ENCODE assay signal across 8 cellular contexts in genomic region chr10:58334817-58335305, GRCh38. TPM values are rescaled to one million over a fixed set of nuclear protein-coding genes. Genes with fewer than 3 reads are reported as not detected.
A peak's percentile ranks its signal among the peaks of the same experiment; 100 is the strongest.
DNase-seq lines count a peak whose midpoint lies in the region; ATAC-seq and TF ChIP-seq lines count a peak whose summit lies in the region.

TSS of gene UBE2D1 (plus strand) at chr10:58335006. CDS start at chr10:58335202, 196 bp downstream.

- CTCF ChIA-PET in HEK293T (lab: Yijun Ruan, JAX): no interaction called here
- CTCF ChIA-PET in T-cell (lab: Charles Lee): interaction anchor here (1.0 to 1.1 kb wide), 3 partner anchors 50 to 61 kb away, joined by 3 to 7 read pairs (median 3); no protein-coding TSS in a partner anchor

- peak; percentile 97 to 99 (median 97) for ATAC-seq in T-cell (replicated peaks in 1 of 4)
- peak; percentile 96 to 98 (median 97) for ATAC-seq in heart right ventricle
- ATAC-seq in upper lobe of right lung: peak; percentile 99

- H3K36me3 ChIP-seq in adrenal gland (replicated peaks in 1 of 2) (no peaks in the 10 kb centered on the region), heart right ventricle (no peaks in the 10 kb centered on the region), upper lobe of right lung (no peaks in the 10 kb centered on the region)

- H3K27ac ChIP-seq in adrenal gland (peak within 1 kb of the TSS; percentile 40 to 94 (median 89)), heart right ventricle (peak within 1 kb of the TSS; percentile 86 to 96 (median 94)), upper lobe of right lung (peak within 1 kb of the TSS; percentile 80)

- H3K4me1 ChIP-seq in adrenal gland (replicated peaks in 1 of 2) (peaks cover 6 to 19% of the 10 kb centered on the region in 2 donors), heart right ventricle (peaks cover 0 to 50% (median 20%) of the 10 kb centered on the region in 9 donors), upper lobe of right lung (peaks cover 12% of the 10 kb centered on the region)

- no peaks in the 10 kb centered on the region for H3K9me3 ChIP-seq in adrenal gland (replicated peaks in 1 of 3)
- no peaks in the 10 kb centered on the region for H3K9me3 ChIP-seq in heart right ventricle
- H3K9me3 ChIP-seq in upper lobe of right lung: no peaks in the 10 kb centered on the region

- H3K4me3 ChIP-seq in GM12864 (ENCODE audit: low read depth, low read length) (peak within 1 kb of the TSS; percentile 83), adrenal gland (peak within 1 kb of the TSS; percentile 72 to 99 (median 93)), heart right ventricle (peak within 1 kb of the TSS; percentile 80 to 98 (median 91)), upper lobe of right lung (peak within 1 kb of the TSS; percentile 92)

- no peaks in the 10 kb centered on the region for H3K27me3 ChIP-seq in adrenal gland
- H3K27me3 ChIP-seq in heart right ventricle: no peaks in the 10 kb centered on the region
- H3K27me3 ChIP-seq in upper lobe of right lung: no peaks in the 10 kb centered on the region

- intact Hi-C loops in adrenal gland (cut with DNase I) (loop anchor here (5.0 to 10.0 kb wide), 2 partner anchors 50 to 52 kb away; partner anchors contain the start of gene TFAM (in 2 of the 2)), heart right ventricle (cut with DNase I) (loop anchor here (1.0 to 10.0 kb wide), 5 partner anchors 49 to 68 kb away; partner anchors contain the start of genes TFAM (in 9 of the 10) and IPMK (in 2 of the 10)), posterior vena cava (cut with DNase I) (no loop called here), upper lobe of right lung (cut with DNase I) (no loop called here)

- no peaks in the 10 kb centered on the region for H3K9me3 Mint-ChIP-seq in T-cell

- TF ChIP-seq CTCF in GM12864 (IDR thresholded peaks at IDR 0.05; ENCODE audit: low read depth, low read length, missing control alignments) (no peak), adrenal gland (IDR thresholded peaks at IDR 0.05) (peak in 4 of 6 experiments; percentile 7 to 37 (median 26)), heart right ventricle (IDR thresholded peaks at IDR 0.05) (peak in 4 of 9 donors; percentile 15 to 38 (median 25)), upper lobe of right lung (IDR thresholded peaks at IDR 0.05) (peak; percentile 12)

- 0% methylated on average over 30 to 49 of the region's 49 CpGs; no CpG with 5 or more reads in 1 of the 4 donors for WGBS in adrenal gland, 4 donors
- WGBS in heart right ventricle, 2 donors: 0% methylated on average over 48 to 49 of the region's 49 CpGs

- peak within 1 kb of the TSS; percentile 95 to 96 (median 95) for H3K4me3 Mint-ChIP-seq in T-cell

- POLR2A ChIA-PET in HEK293T (lab: Yijun Ruan, JAX) (interaction anchor here (0.6 to 2.0 kb wide), 3 partner anchors 9 to 50 kb away, joined by 4 to 12 read pairs (median 5); partner anchors contain the start of gene TFAM), T-cell (lab: Charles Lee) (no interaction called here)

- peaks cover 2% of the 10 kb centered on the region for H3K36me3 Mint-ChIP-seq in T-cell

- H3K27ac Mint-ChIP-seq in T-cell: peak within 1 kb of the TSS; percentile 65 to 89

- DNase-seq in GM12864 (ENCODE audit: low read depth) (peak; percentile 47), HEK293T (ENCODE audit: extremely low spot score) (peak; percentile 88), MV-4-11 (lab: John Stamatoyannopoulos, UW) (peak; percentile 62), T-cell (peak; percentile 59 to 87 (median 74)), adrenal gland (peak; percentile 88 to 94 (median 90)), heart right ventricle (peak; percentile 91 to 93), posterior vena cava (ENCODE audit: low spot score) (peak; percentile 97), upper lobe of right lung (peak; percentile 97)

- TF ChIP-seq POLR2A in adrenal gland (IDR thresholded peaks at IDR 0.05): peak; percentile 93 to 96

- peaks cover 0 to 5% of the 10 kb centered on the region in 2 donors for H3K27me3 Mint-ChIP-seq in T-cell

- peaks cover 35 to 44% (median 41%) of the 10 kb centered on the region in 3 donors for H3K4me1 Mint-ChIP-seq in T-cell

TF ChIP-seq in HEK293T, 16 proteins besides CTCF, POLR2A, EP300 and RAD21:
- TF ChIP-seq LEF1 (IDR thresholded peaks at IDR 0.05; ENCODE audit: borderline replicate concordance) (no peak), ARNT (IDR thresholded peaks at IDR 0.05) (no peak), L3MBTL2 (conservative IDR thresholded peaks at IDR 0.05) (no peak), BHLHE40 (IDR thresholded peaks at IDR 0.05; ENCODE audit: borderline replicate concordance) (no peak), FOXA1 (IDR thresholded peaks at IDR 0.05) (no peak), TARDBP (IDR thresholded peaks at IDR 0.05) (no peak), ZNF384 (IDR thresholded peaks at IDR 0.05) (no peak), PKNOX1 (IDR thresholded peaks at IDR 0.05) (no peak)

RNA-seq across cellular contexts. Expression of gene UBE2D1, which starts in this region (rescaled TPM):
- total RNA-seq in T-cell: 10 to 100 TPM in 4 of 5 donors, 1 to 10 TPM in 1; 9.4 to 12.2 (median 10.5) TPM
- total RNA-seq in adrenal gland: 10 to 100 TPM; 11.5 to 33.8 (median 21.1) TPM
- polyA plus RNA-seq in adrenal gland: 10 to 100 TPM in 2 of 3 donors, 1 to 10 TPM in 1; 9.2 to 25.2 (median 16.5) TPM
- total RNA-seq in heart right ventricle: 10 to 100 TPM; 42.6 to 71.0 (median 62.0) TPM
- 10 to 100 TPM; 12.2 to 37.3 TPM for polyA plus RNA-seq in heart right ventricle
- 10 to 100 TPM; 13.0 to 21.3 TPM for total RNA-seq in posterior vena cava
- total RNA-seq in upper lobe of right lung: 18.2 TPM

Comparison
In these comparisons a context has a peak if more than half of its experiments do, and no peak if none do; other contexts are left out.
1. Peak in every context shown above with its lines: DNase-seq, ATAC-seq, H3K4me3 ChIP-seq and H3K27ac ChIP-seq.
2. DNase-seq: peak in every context shown above with its lines; median percentile 97 in posterior vena cava; 97 in upper lobe of right lung; 92 in heart right ventricle; 90 in adrenal gland; 88 in HEK293T; 74 in T-cell; 62 in MV-4-11; 47 in GM12864.
3. intact Hi-C loops: an anchor here in adrenal gland (5.0 to 10.0 kb wide) and heart right ventricle (1.0 to 10.0 kb wide); none called in posterior vena cava and upper lobe of right lung.